ENCODE assay signal across 9 cellular contexts in genomic region chr5:132644177-132644576, GRCh38. TPM values are rescaled to one million over a fixed set of nuclear protein-coding genes. Genes with fewer than 3 reads are reported as not detected.
"Had no signal": no experiment of that assay in that cellular context is flagged by ENCODE, and none has a peak within 500 bp of the region (broad histone marks: within the 10 kb centered on the region; RNA-seq: fewer than 3 reads in every experiment).

No MANE protein-coding gene starts in this region.

- H3K4me3 Mint-ChIP-seq: H9, IgD-negative memory B cell had no signal

- FAIRE-seq: H1, H54, HepG2 had no signal

- H3K4me3 ChIP-seq: GM23248 had no signal

- H2AFZ ChIP-seq: GM23248 had no signal

- ATAC-seq: HepG2 had no signal

- H3K27me3 Mint-ChIP-seq: IgD-negative memory B cell had no signal

- H3K4me1 Mint-ChIP-seq: IgD-negative memory B cell had no signal

- H3K27ac ChIP-seq: GM23248 had no signal

- DNase-seq: GM23248, H9, HCEC 1CT, KG1 had no signal

- H3K27ac Mint-ChIP-seq: H9, IgD-negative memory B cell had no signal

- H3K9ac ChIP-seq: GM23248 had no signal

RNA-seq across cellular contexts. Expression of gene IL13, which starts 13.8 kb away (rescaled TPM):
- total RNA-seq: GM23248, H1, H9, HepG2, HT1080 had no signal
- polyA plus RNA-seq: GM23248, H1, IgD-negative memory B cell had no signal

RNA-seq across cellular contexts. Expression of gene IL4, which starts 29.6 kb away (rescaled TPM):
- total RNA-seq: GM23248, H1, H9, HepG2, HT1080 had no signal
- polyA plus RNA-seq: H1, HepG2, IgD-negative memory B cell had no signal
